In genomic region chr11:10495464-10495786, GRCh38 we compare ENCODE assay signal across 23 cellular contexts. TPM values are rescaled to one million over a fixed set of nuclear protein-coding genes. Genes with fewer than 3 reads are reported as not detected.
DNase-seq lines count a peak whose midpoint lies in the region; ATAC-seq, FAIRE-seq and TF ChIP-seq lines count a peak whose summit lies in the region.
"Had no signal": no experiment of that assay in that cellular context is flagged by ENCODE, and none has a peak within 500 bp of the region (broad histone marks: within the 10 kb centered on the region; RNA-seq: fewer than 3 reads in every experiment).

No MANE protein-coding gene starts in this region.

- no peak overlapping the region for H2BK120ac ChIP-seq in H1 (replicated peaks; ENCODE audit: low read depth, low read length)

- CTCF ChIA-PET in H1 (lab: Charles Lee; ENCODE audit: partially characterized antibody), result interaction anchor here (0.6 to 0.8 kb wide), 2 partner anchors 37 to 156 kb away, joined by 3 read pairs; no protein-coding TSS in a partner anchor

- TF ChIP-seq EP300 in H1 (IDR thresholded peaks at IDR 0.05; ENCODE audit: borderline replicate concordance in 1 of 2, low read depth in 2 of 2, low read length in 2 of 2), result no peak

- H3K4me3 ChIP-seq in right atrium auricular region, result no peak overlapping the region
- no peak overlapping the region for H3K4me3 ChIP-seq in heart right ventricle
- no peak overlapping the region for H3K4me3 ChIP-seq in H1 (ENCODE audit: extremely low read depth in 1 of 4, insufficient read depth in 2 of 4, low read depth in 3 of 4, low read length in 4 of 4)
- H3K4me3 ChIP-seq: A549, HAP-1, K562 had no signal

- 0 out of 2 replicates have a peak overlapping the region, but pooled peaks have one; percentile 39 for H2BK5ac ChIP-seq in H1 (ENCODE audit: low read depth, low read length)

- H4K8ac ChIP-seq in H1 (ENCODE audit: extremely low read depth, insufficient read depth, low read length), result no peak overlapping the region

- no peak overlapping the region for H3K9ac ChIP-seq in H1 (replicated peaks in 1 of 4; ENCODE audit: extremely low read depth in 1 of 4, low read depth in 3 of 4, low read length in 3 of 4)

- H3K4ac ChIP-seq in H1 (replicated peaks; ENCODE audit: insufficient read length, low read depth, low read length), result no peak overlapping the region

- H3K79me2 ChIP-seq in H1 (ENCODE audit: control insufficient read depth in 1 of 2, insufficient read depth in 2 of 2, low read length in 2 of 2), result no peaks in the 10 kb centered on the region

- peaks cover 2% of the 10 kb centered on the region; the same call in 1 of the 2 replicates for H3K23me2 ChIP-seq in H1 (ENCODE audit: low read depth, low read length)

- H3K27ac ChIP-seq in right atrium auricular region (no peak overlapping the region), heart right ventricle (no peak overlapping the region), H1 (ENCODE audit: low read depth, low read length) (no peak overlapping the region)
- H3K27ac ChIP-seq: HL-60, RWPE1 had no signal

- no peak overlapping the region for H4K5ac ChIP-seq in H1 (ENCODE audit: insufficient read length, low read depth, low read length)

- FAIRE-seq in H1 (lab: Jason Lieb, UNC), result no peak
- FAIRE-seq: A549, HepG2, K562 had no signal

- H3K4me2 ChIP-seq in H1 (ENCODE audit: insufficient read depth in 1 of 2, low read depth in 2 of 2, low read length in 2 of 2), result no peak overlapping the region
- H3K4me2 ChIP-seq: A549 had no signal

- H4K20me1 ChIP-seq in H1 (replicated peaks in 1 of 2; ENCODE audit: control insufficient read depth in 1 of 2, insufficient read depth in 2 of 2, low read length in 2 of 2), result peaks cover 0 to 6% of the 10 kb centered on the region in 2 experiments

- POLR2A ChIA-PET in H1 (lab: Charles Lee; ENCODE audit: partially characterized antibody), result interaction anchor here (1.2 kb wide), 1 partner anchor 14 kb away, joined by 6 read pairs; no protein-coding TSS in a partner anchor

- H3K9me3 ChIP-seq in right atrium auricular region (no peaks in the 10 kb centered on the region), heart right ventricle (no peaks in the 10 kb centered on the region), H1 (ENCODE audit: insufficient read depth in 2 of 2, low read depth in 1 of 2, low read length in 1 of 2) (no peaks in the 10 kb centered on the region; a peak in 1 of 4 replicates)
- H3K9me3 ChIP-seq: A549, HAP-1 had no signal

- H3K27me3 ChIP-seq in right atrium auricular region (no peaks in the 10 kb centered on the region), heart right ventricle (no peaks in the 10 kb centered on the region), H1 (replicated peaks in 1 of 4; ENCODE audit: control insufficient read depth in 3 of 4, extremely low read depth in 1 of 4, insufficient read depth in 3 of 4, low read length in 3 of 4) (no peaks in the 10 kb centered on the region; a peak in 1 of 7 replicates)

- no peak overlapping the region for H2BK15ac ChIP-seq in H1 (ENCODE audit: low read length)

- no peak for TF ChIP-seq POLR2A in H1 (IDR thresholded peaks at IDR 0.05; ENCODE audit: control extremely low read depth in 1 of 2, low read depth in 2 of 2, low read length in 2 of 2)

- H3K36me3 ChIP-seq in right atrium auricular region, result no peaks in the 10 kb centered on the region
- H3K36me3 ChIP-seq in heart right ventricle, result peaks cover 0 to 80% (median 0%) of the 10 kb centered on the region in 9 donors
- no peaks in the 10 kb centered on the region; a peak in 1 of 8 replicates for H3K36me3 ChIP-seq in H1 (ENCODE audit: control insufficient read depth in 2 of 4, insufficient read depth in 4 of 4, low read length in 3 of 4)
- H3K36me3 ChIP-seq: HAP-1 had no signal

- no peak overlapping the region for H3K23ac ChIP-seq in H1 (ENCODE audit: insufficient read length)

- TF ChIP-seq CTCF in right atrium auricular region (IDR thresholded peaks at IDR 0.05) (no peak), heart right ventricle (IDR thresholded peaks at IDR 0.05) (no peak), H1 (IDR thresholded peaks at IDR 0.05; ENCODE audit: control extremely low read depth in 1 of 3, insufficient read depth in 1 of 3, low read depth in 1 of 3, low read length in 3 of 3) (no peak)

- no peak overlapping the region for H4K91ac ChIP-seq in H1 (replicated peaks; ENCODE audit: insufficient read length, low read length)

- H3K14ac ChIP-seq in H1 (ENCODE audit: insufficient read length), result no peak overlapping the region

- no peak overlapping the region for H2AFZ ChIP-seq in H1 (ENCODE audit: low read length)

- no peak overlapping the region for H3K56ac ChIP-seq in H1 (replicated peaks; ENCODE audit: insufficient read length, low read depth, low read length)

- H2AK5ac ChIP-seq in H1 (ENCODE audit: low read depth, low read length), result no peak overlapping the region

- ATAC-seq in heart right ventricle (no peak), GM18858 (IDR thresholded peaks at IDR 0.05; ENCODE audit: unreplicated experiment) (no peak)
- ATAC-seq: A549, HepG2, K562 had no signal

- H2BK12ac ChIP-seq in H1 (ENCODE audit: low read depth, low read length), result no peak overlapping the region

- no peaks in the 10 kb centered on the region for H3K79me1 ChIP-seq in H1 (ENCODE audit: low read depth, low read length)

- no peak overlapping the region for H2BK20ac ChIP-seq in H1 (ENCODE audit: low read length)

- H3K18ac ChIP-seq in H1 (ENCODE audit: extremely low read depth, low read length), result no peak overlapping the region

- TF ChIP-seq RAD21 in H1 (IDR thresholded peaks at IDR 0.05 in 1 of 2, conservative IDR thresholded peaks at IDR 0.05 in 1 of 2; ENCODE audit: low read depth in 2 of 2, low read length in 2 of 2), result no peak

- WGBS in heart right ventricle, 2 donors, result 97 to 99% methylated on average over 8 of the region's 8 CpGs
- 94% methylated on average over 8 of the region's 8 CpGs; no CpG with 5 or more reads in 1 of the 2 experiments for WGBS in H1 (ENCODE audit: extremely low coverage in 1 of 2, insufficient coverage in 1 of 2, insufficient read length in 1 of 2, insufficient replicate concordance in 2 of 2, low coverage in 1 of 2, low lambda C conversion rate in 2 of 2, missing lambda C conversion rate in 1 of 2), 2 experiments

- H3K4me1 ChIP-seq in right atrium auricular region (peaks cover 0 to 8% of the 10 kb centered on the region in 2 donors), heart right ventricle (peaks cover 0 to 14% (median 9%) of the 10 kb centered on the region in 9 donors), H1 (replicated peaks in 1 of 4; ENCODE audit: control insufficient read depth in 3 of 4, insufficient read depth in 4 of 4, low read length in 3 of 4) (peaks cover 0 to 5% (median 0%) of the 10 kb centered on the region in 4 experiments; a peak in 2 of 7 replicates)
- H3K4me1 ChIP-seq: HAP-1 had no signal

- peak; percentile 51 for DNase-seq in right atrium auricular region (ENCODE audit: low spot score)
- DNase-seq in heart right ventricle, result no peak
- DNase-seq in H1 (ENCODE audit: low read depth in 1 of 2, low spot score in 2 of 2), result no peak
- DNase-seq in mesenteric fat pad (ENCODE audit: low spot score), result peak; percentile 71
- no peak for DNase-seq in glomerular visceral epithelial cell (ENCODE audit: extremely low spot score)
- no peak for DNase-seq in Ammon's horn (ENCODE audit: low spot score)
- DNase-seq: CD4-positive, CD25-positive, alpha-beta regulatory T cell; DMS79; NCI-H1092 treated with DMSO at 0.1 percent for 48 hours; NCI-H1436 treated with DMSO at 0.1 percent for 48 hours; NCI-H2029 treated with DMSO at 0.1 percent for 48 hours; NCI-H226; NCI-H510A treated with DMSO at 0.1 percent for 48 hours; NCI-H774; NK-92 treated with Interleukin-12 subunit alpha and Interleukin-12 subunit beta, amount 100 ng/mL, for 24 hours; SHP77 treated with DMSO at 0.1 percent for 48 hours had no signal

- intact Hi-C loops in heart right ventricle (cut with DNase I), result no loop called here

TF ChIP-seq in H1, 55 proteins besides CTCF, POLR2A, EP300 and RAD21:
- TF ChIP-seq ASH2L (IDR thresholded peaks at IDR 0.05; ENCODE audit: low read length) (no peak), POLR2AphosphoS5 (IDR thresholded peaks at IDR 0.05; ENCODE audit: low read depth, low read length) (no peak)

RNA-seq across cellular contexts. Expression of gene AMPD3, which starts 40.4 kb away (rescaled TPM):
- total RNA-seq in right atrium auricular region, result 1 to 10 TPM; 2.8 to 5.3 TPM
- total RNA-seq in heart right ventricle, result 1 to 10 TPM; 1.4 to 8.7 (median 2.6) TPM
- polyA plus RNA-seq in heart right ventricle, result 1 to 10 TPM in 1 of 2 donors, under 1 TPM in 1; 0.59 to 1.2 TPM
- 5.2 and 6.3 TPM in 2 replicates for total RNA-seq in H1 (2021; fragmentation: NEBNext Ultra II Directional; extraction: Animal tissue kit (Norgen Biotek cat#: 25700))
- polyA plus RNA-seq in H1 (2011; rRNA removed), result 4.0 and 10.9 TPM in 2 replicates
- 3.2 TPM for polyA plus RNA-seq in H1 (2011; cell fraction: cytosol; rRNA removed)
- 12.0 TPM for polyA plus RNA-seq in H1 (2011; cell fraction: nucleus; rRNA removed)
- polyA plus RNA-seq in H1 (2012, experiment 1 of 2), result 2.7 to 4.5 TPM (median 3.3 TPM) in 4 replicates
- polyA plus RNA-seq in H1 (2012, experiment 2 of 2), result 1.6 TPM
- polyA plus RNA-seq in H1 (2013, experiment 1 of 2), result 2.7 TPM
- 2.3 TPM for polyA plus RNA-seq in H1 (2013, experiment 2 of 2)
- 7.4 and 11.1 TPM in 2 replicates for polyA minus RNA-seq in H1 (2011; rRNA and poly(A)+ RNA removed)
- 2.5 TPM for polyA minus RNA-seq in H1 (2011; cell fraction: cytosol; rRNA and poly(A)+ RNA removed)
- 38.5 TPM for polyA minus RNA-seq in H1 (2011; cell fraction: nucleus; rRNA and poly(A)+ RNA removed)
- total RNA-seq in mesenteric fat pad, result 27.2 TPM

RNA-seq across cellular contexts. Expression of gene RNF141, which starts 45.6 kb away (rescaled TPM):
- total RNA-seq in right atrium auricular region (10 to 100 TPM; 22.9 to 29.8 TPM), heart right ventricle (10 to 100 TPM; 27.1 to 43.0 (median 35.7) TPM), mesenteric fat pad (54.0 TPM)
- polyA plus RNA-seq in heart right ventricle (1 to 10 TPM; 6.7 to 7.2 TPM), H1 (2011; rRNA removed) (5.4 and 8.5 TPM in 2 replicates)
- 20.9 and 22.8 TPM in 2 replicates for total RNA-seq in H1 (2021; fragmentation: NEBNext Ultra II Directional; extraction: Animal tissue kit (Norgen Biotek cat#: 25700))
- 10.9 TPM for polyA plus RNA-seq in H1 (2011; cell fraction: cytosol; rRNA removed)
- 2.8 TPM for polyA plus RNA-seq in H1 (2011; cell fraction: nucleus; rRNA removed)
- polyA plus RNA-seq in H1 (2012, experiment 1 of 2), result 18.6 to 37.2 TPM (median 21.2 TPM) in 4 replicates
- 1.3 TPM for polyA plus RNA-seq in H1 (2012, experiment 2 of 2)
- 12.9 TPM for polyA plus RNA-seq in H1 (2013, experiment 1 of 2)
- polyA plus RNA-seq in H1 (2013, experiment 2 of 2), result 11.9 TPM
- 11.2 and 18.4 TPM in 2 replicates for polyA minus RNA-seq in H1 (2011; rRNA and poly(A)+ RNA removed)
- 7.3 TPM for polyA minus RNA-seq in H1 (2011; cell fraction: cytosol; rRNA and poly(A)+ RNA removed)
- 15.6 TPM for polyA minus RNA-seq in H1 (2011; cell fraction: nucleus; rRNA and poly(A)+ RNA removed)

Comparison
In these comparisons a context has a peak if more than half of its experiments do, and no peak if none do; other contexts are left out.
1. DNase-seq: peak in right atrium auricular region (single experiment) and mesenteric fat pad (single experiment); none in heart right ventricle (0 of 2), H1 (0 of 2), glomerular visceral epithelial cell (single experiment) and Ammon's horn (single experiment).